ENCODE assay signal across 8 cellular contexts in the genomic region with DNA sequence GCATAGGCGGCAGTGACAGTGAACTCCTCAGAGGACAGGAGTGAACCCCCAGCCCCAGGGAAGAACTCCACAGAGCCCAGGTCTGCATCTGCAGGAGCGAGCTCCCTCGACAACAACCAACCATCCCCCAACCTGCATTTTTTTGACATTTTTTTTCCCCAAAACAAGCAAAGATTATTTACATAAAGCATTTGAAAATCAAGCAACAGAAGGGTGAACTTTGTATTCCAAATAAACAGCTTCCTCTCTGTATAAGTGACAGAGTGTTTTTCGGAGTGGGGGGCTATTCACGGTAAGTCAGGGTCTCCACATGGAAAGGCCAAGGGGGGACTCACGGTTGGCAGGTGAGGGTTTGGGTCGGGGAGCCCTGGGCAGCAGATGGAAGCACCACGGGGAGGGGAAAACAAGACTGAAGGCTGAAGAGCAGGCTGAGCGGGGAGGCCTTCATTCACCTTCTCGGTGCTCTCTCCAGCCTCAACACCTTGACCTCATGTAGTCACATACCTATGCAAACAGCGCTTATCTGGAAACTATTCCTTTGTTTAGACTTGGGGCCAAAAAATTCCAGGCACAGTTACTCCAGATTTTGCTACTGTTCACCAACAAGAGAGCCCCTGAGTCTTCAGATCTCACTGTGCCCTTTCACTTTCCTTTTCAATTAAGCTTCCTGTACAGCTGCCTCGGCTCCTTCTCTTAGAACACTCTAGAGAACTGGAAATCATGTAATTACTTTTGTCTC. TPM values are rescaled to one million over a fixed set of nuclear protein-coding genes. Genes with fewer than 3 reads are reported as not detected.
DNase-seq lines count a peak whose midpoint lies in the region; ATAC-seq and TF ChIP-seq lines count a peak whose summit lies in the region.

No MANE protein-coding gene starts in this region.

- H3K4me1 ChIP-seq in right lobe of liver (peaks cover 0 to 25% (median 5%) of the 10 kb centered on the region in 4 donors), subcutaneous abdominal adipose tissue (ENCODE audit: control insufficient read depth in 5 of 5, insufficient read depth in 5 of 5, low read length in 5 of 5) (peaks cover 11 to 89% (median 87%) of the 10 kb centered on the region in 5 donors)

- no peak for TF ChIP-seq CTCF in right lobe of liver (IDR thresholded peaks at IDR 0.05)

- ATAC-seq in HG03196 (IDR thresholded peaks at IDR 0.05; ENCODE audit: unreplicated experiment) (peak; percentile 48), T-helper 17 cell (peak; percentile 89), right lobe of liver (peak; percentile 81 to 88 (median 87))
- ATAC-seq in central memory CD8-positive, alpha-beta T cell (replicated peaks; ENCODE audit: extremely low read depth, poor library complexity, severe bottlenecking), result peak; percentile 94

- WGBS in right lobe of liver (ENCODE audit: insufficient coverage, low coverage, low lambda C conversion rate, missing lambda C conversion rate), result 10% methylated on average over 11 of the region's 12 CpGs

- peak; percentile 50 for DNase-seq in SIG-M5 treated with dmso at 0.1 percent for 504 hours (lab: John Stamatoyannopoulos, UW; ENCODE audit: unreplicated experiment)
- DNase-seq in SIG-M5 (lab: John Stamatoyannopoulos, UW), result no peak
- no peak for DNase-seq in T-helper 17 cell
- DNase-seq in central memory CD8-positive, alpha-beta T cell (ENCODE audit: low spot score in 2 of 2), result peak in 1 of 2 donors; percentile 17
- no peak for DNase-seq in right lobe of liver
- DNase-seq in SHP77 (lab: John Stamatoyannopoulos, UW), result no peak

- H3K9me3 ChIP-seq in T-helper 17 cell (ENCODE audit: control insufficient read depth, low read length, poor library complexity, severe bottlenecking) (no peaks in the 10 kb centered on the region), right lobe of liver (no peaks in the 10 kb centered on the region), subcutaneous abdominal adipose tissue (ENCODE audit: control insufficient read depth in 5 of 5, low read length in 5 of 5) (no peaks in the 10 kb centered on the region)

- H3K27me3 ChIP-seq in right lobe of liver (no peaks in the 10 kb centered on the region), subcutaneous abdominal adipose tissue (ENCODE audit: control insufficient read depth in 5 of 5, insufficient read depth in 4 of 5, low read length in 5 of 5) (no peaks in the 10 kb centered on the region)

- intact Hi-C loops in right lobe of liver (cut with DNase I), result no loop called here

- peak overlapping the region; percentile 81 to 88 (median 87) for H3K27ac ChIP-seq in right lobe of liver
- peak overlapping the region; percentile 99 for H3K27ac ChIP-seq in subcutaneous abdominal adipose tissue (ENCODE audit: low read depth, low read length)

- H3K36me3 Mint-ChIP-seq in T-helper 17 cell (ENCODE audit: low read depth), result peaks cover 2% of the 10 kb centered on the region
- H3K36me3 Mint-ChIP-seq in central memory CD8-positive, alpha-beta T cell (ENCODE audit: insufficient read depth), result peaks cover 2% of the 10 kb centered on the region

- no peaks in the 10 kb centered on the region for H3K9me3 Mint-ChIP-seq in central memory CD8-positive, alpha-beta T cell

- TF ChIP-seq POLR2A in right lobe of liver (IDR thresholded peaks at IDR 0.05), result no peak

- peak overlapping the region; percentile 74 to 98 (median 83) for H3K9ac ChIP-seq in subcutaneous abdominal adipose tissue (ENCODE audit: low read length in 5 of 5)

- H3K27me3 Mint-ChIP-seq in T-helper 17 cell, result peaks cover 7% of the 10 kb centered on the region
- peaks cover 15% of the 10 kb centered on the region for H3K27me3 Mint-ChIP-seq in central memory CD8-positive, alpha-beta T cell

- peak overlapping the region; percentile 97 for H3K27ac Mint-ChIP-seq in T-helper 17 cell
- peak overlapping the region; percentile 97 for H3K27ac Mint-ChIP-seq in central memory CD8-positive, alpha-beta T cell (ENCODE audit: low read depth)

- H3K4me3 ChIP-seq in right lobe of liver (peak overlapping the region; percentile 20 to 52 (median 46)), subcutaneous abdominal adipose tissue (ENCODE audit: low read depth in 1 of 5, low read length in 5 of 5) (peak overlapping the region; percentile 52 to 76 (median 65))

- H3K4me1 Mint-ChIP-seq in T-helper 17 cell, result peaks cover 29% of the 10 kb centered on the region
- peaks cover 31% of the 10 kb centered on the region for H3K4me1 Mint-ChIP-seq in central memory CD8-positive, alpha-beta T cell

- H3K36me3 ChIP-seq in right lobe of liver, result no peaks in the 10 kb centered on the region
- H3K36me3 ChIP-seq in subcutaneous abdominal adipose tissue (ENCODE audit: control insufficient read depth in 5 of 5, insufficient read depth in 5 of 5, low read length in 5 of 5), result peaks cover 0 to 4% (median 0%) of the 10 kb centered on the region in 5 donors

- H3K4me3 Mint-ChIP-seq in T-helper 17 cell, result peak overlapping the region; percentile 92
- H3K4me3 Mint-ChIP-seq in central memory CD8-positive, alpha-beta T cell, result peak overlapping the region; percentile 84

RNA-seq across cellular contexts. Expression of a gene that starts 27.6 kb away (rescaled TPM):
- total RNA-seq in T-helper 17 cell (1 to 10 TPM; 3.7 to 6.0 TPM), right lobe of liver (10 to 100 TPM in 1 of 6 experiments, 1 to 10 TPM in 5; 7.3 to 11.4 (median 8.3) TPM)

RNA-seq across cellular contexts. Expression of a gene that starts 47.1 kb away (rescaled TPM):
- total RNA-seq in T-helper 17 cell (10 to 100 TPM; 11.0 to 13.4 TPM), right lobe of liver (1 to 10 TPM; 1.9 to 4.0 (median 2.7) TPM)
